16 cellular contexts compared by ENCODE assay signal in the genomic region with DNA sequence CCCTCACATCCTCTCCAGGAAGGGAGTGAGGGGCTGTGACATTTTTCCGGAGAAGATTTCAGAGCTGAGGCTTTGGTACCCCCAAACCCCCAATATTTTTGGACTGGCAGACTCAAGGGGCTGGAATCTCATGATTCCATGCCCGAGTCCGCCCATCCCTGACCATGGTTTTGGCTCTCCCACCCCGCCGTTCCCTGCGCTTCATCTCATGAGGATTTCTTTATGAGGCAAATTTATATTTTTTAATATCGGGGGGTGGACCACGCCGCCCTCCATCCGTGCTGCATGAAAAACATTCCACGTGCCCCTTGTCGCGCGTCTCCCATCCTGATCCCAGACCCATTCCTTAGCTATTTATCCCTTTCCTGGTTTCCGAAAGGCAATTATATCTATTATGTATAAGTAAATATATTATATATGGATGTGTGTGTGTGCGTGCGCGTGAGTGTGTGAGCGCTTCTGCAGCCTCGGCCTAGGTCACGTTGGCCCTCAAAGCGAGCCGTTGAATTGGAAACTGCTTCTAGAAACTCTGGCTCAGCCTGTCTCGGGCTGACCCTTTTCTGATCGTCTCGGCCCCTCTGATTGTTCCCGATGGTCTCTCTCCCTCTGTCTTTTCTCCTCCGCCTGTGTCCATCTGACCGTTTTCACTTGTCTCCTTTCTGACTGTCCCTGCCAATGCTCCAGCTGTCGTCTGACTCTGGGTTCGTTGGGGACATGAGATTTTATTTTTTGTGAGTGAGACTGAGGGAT. TPM values are rescaled to one million over a fixed set of nuclear protein-coding genes. Genes with fewer than 3 reads are reported as not detected.
DNase-seq lines count a peak whose midpoint lies in the region; FAIRE-seq and TF ChIP-seq lines count a peak whose summit lies in the region.
"Had no signal": no experiment of that assay in that cellular context is flagged by ENCODE, and none has a peak within 500 bp of the region (broad histone marks: within the 10 kb centered on the region; RNA-seq: fewer than 3 reads in every experiment).

No MANE protein-coding gene starts in this region.

- no peaks in the 10 kb centered on the region for H3K79me2 ChIP-seq in H1 (ENCODE audit: control insufficient read depth in 1 of 2, insufficient read depth in 2 of 2, low read length in 2 of 2)

- H2AFZ ChIP-seq in H1 (ENCODE audit: low read length), result no peak overlapping the region
- peak overlapping the region; percentile 25 for H2AFZ ChIP-seq in neuronal stem cell (ENCODE audit: low read length)

- no peak for TF ChIP-seq EP300 in H1 (IDR thresholded peaks at IDR 0.05; ENCODE audit: borderline replicate concordance in 1 of 2, low read depth in 2 of 2, low read length in 2 of 2)

- H3K9ac ChIP-seq in H1 (replicated peaks in 1 of 4; ENCODE audit: extremely low read depth in 1 of 4, low read depth in 3 of 4, low read length in 3 of 4) (no peak overlapping the region), neuronal stem cell (ENCODE audit: low read depth, low read length, poor library complexity) (no peak overlapping the region)

- peak overlapping the region; percentile 43 for H3K27ac Mint-ChIP-seq in T-helper 1 cell treated with Interleukin-12 subunit alpha and Interleukin-12 subunit beta and Interleukin-4 antibody, amounts not matched to agents 30 μg/mL and 1 μg/mL, for 36 hours

- peak; percentile 60 for DNase-seq in DMS53 (lab: John Stamatoyannopoulos, UW)
- no peak for DNase-seq in DMS53 treated with DMSO at 0.1 percent for 48 hours (lab: John Stamatoyannopoulos, UW; ENCODE audit: unreplicated experiment)
- no peak for DNase-seq in H1 (ENCODE audit: low read depth in 1 of 2, low spot score in 2 of 2)
- no peak for DNase-seq in neuronal stem cell (ENCODE audit: low spot score)
- DNase-seq in mucosa of gallbladder (ENCODE audit: low spot score), result no peak
- no peak for DNase-seq in T1000 (lab: John Stamatoyannopoulos, UW)
- DNase-seq in inferior parietal cortex (ENCODE audit: extremely low spot score), result no peak
- DNase-seq: hippocampal formation, left colon, NCI-H1417, NCI-H510A treated with DMSO at 0.1 percent for 48 hours, stomach had no signal

- H3K27me3 ChIP-seq in H1 (replicated peaks in 1 of 4; ENCODE audit: control insufficient read depth in 3 of 4, extremely low read depth in 1 of 4, insufficient read depth in 3 of 4, low read length in 3 of 4) (peaks cover 0 to 17% (median 13%) of the 10 kb centered on the region in 4 experiments; a peak in 4 of 7 replicates), neuronal stem cell (ENCODE audit: control insufficient read depth in 3 of 3, insufficient read depth in 3 of 3, low read depth in 1 of 3, low read length in 3 of 3) (peaks cover 0 to 35% (median 0%) of the 10 kb centered on the region in 3 experiments)

- H3K27me3 Mint-ChIP-seq in T-helper 1 cell treated with Interleukin-12 subunit alpha and Interleukin-12 subunit beta and Interleukin-4 antibody, amounts not matched to agents 30 μg/mL and 1 μg/mL, for 36 hours (ENCODE audit: low read depth), result peaks cover 61% of the 10 kb centered on the region

- H3K4me3 ChIP-seq in H1 (ENCODE audit: extremely low read depth in 1 of 4, insufficient read depth in 2 of 4, low read depth in 3 of 4, low read length in 4 of 4) (no peak overlapping the region), neuronal stem cell (ENCODE audit: low read length in 2 of 2) (no peak overlapping the region)
- H3K4me3 ChIP-seq: stomach had no signal

- H2BK120ac ChIP-seq in H1 (replicated peaks; ENCODE audit: low read depth, low read length) (no peak overlapping the region), neuronal stem cell (ENCODE audit: low read depth, low read length) (peak overlapping the region; percentile 39)

- H3K9me3 ChIP-seq in H1 (ENCODE audit: insufficient read depth in 2 of 2, low read depth in 1 of 2, low read length in 1 of 2) (no peaks in the 10 kb centered on the region), neuronal stem cell (replicated peaks in 1 of 2; ENCODE audit: control insufficient read depth in 2 of 2, insufficient read depth in 1 of 2, low read depth in 1 of 2, low read length in 2 of 2) (no peaks in the 10 kb centered on the region)
- H3K9me3 ChIP-seq: stomach had no signal

- H2BK20ac ChIP-seq in H1 (ENCODE audit: low read length), result no peak overlapping the region

- POLR2A ChIA-PET in H1 (lab: Charles Lee; ENCODE audit: partially characterized antibody), result interaction anchor here (0.7 to 2.5 kb wide), 6 partner anchors 11 to 1639 kb away, joined by 3 to 6 read pairs (median 4); partner anchors contain the start of gene ZC3H4

- 90% methylated on average over 31 of the region's 31 CpGs; no CpG with 5 or more reads in 1 of the 2 experiments for WGBS in H1 (ENCODE audit: extremely low coverage in 1 of 2, insufficient coverage in 1 of 2, insufficient read length in 1 of 2, insufficient replicate concordance in 2 of 2, low coverage in 1 of 2, low lambda C conversion rate in 2 of 2, missing lambda C conversion rate in 1 of 2), 2 experiments
- 100% methylated on average over 3 of the region's 31 CpGs; no CpG with 5 or more reads in 1 of the 2 donors for WGBS in neuronal stem cell (ENCODE audit: extremely low coverage in 2 of 2, insufficient read length in 2 of 2, insufficient replicate concordance in 1 of 2), 2 donors

- H3K36me3 ChIP-seq in H1 (ENCODE audit: control insufficient read depth in 2 of 4, insufficient read depth in 4 of 4, low read length in 3 of 4) (no peaks in the 10 kb centered on the region), neuronal stem cell (replicated peaks in 1 of 2; ENCODE audit: control insufficient read depth in 2 of 2, insufficient read depth in 2 of 2, low read length in 2 of 2) (no peaks in the 10 kb centered on the region)

- H3K56ac ChIP-seq in H1 (replicated peaks; ENCODE audit: insufficient read length, low read depth, low read length), result no peak overlapping the region

- H4K8ac ChIP-seq in H1 (ENCODE audit: extremely low read depth, insufficient read depth, low read length) (no peak overlapping the region; the same call in 1 of the 2 replicates), neuronal stem cell (ENCODE audit: low read depth, low read length) (no peak overlapping the region)

- TF ChIP-seq POLR2A in H1 (IDR thresholded peaks at IDR 0.05; ENCODE audit: control extremely low read depth in 1 of 2, low read depth in 2 of 2, low read length in 2 of 2), result no peak

- H4K20me1 ChIP-seq in H1 (replicated peaks in 1 of 2; ENCODE audit: control insufficient read depth in 1 of 2, insufficient read depth in 2 of 2, low read length in 2 of 2), result no peaks in the 10 kb centered on the region

- H2BK15ac ChIP-seq in H1 (ENCODE audit: low read length) (no peak overlapping the region), neuronal stem cell (ENCODE audit: low read length) (peak overlapping the region; percentile 14)

- H2BK5ac ChIP-seq in H1 (ENCODE audit: low read depth, low read length) (no peak overlapping the region), neuronal stem cell (ENCODE audit: low read length) (peak overlapping the region; percentile 19)

- peaks cover 13% of the 10 kb centered on the region for H3K23me2 ChIP-seq in H1 (ENCODE audit: low read depth, low read length)

- no peak overlapping the region for H3K27ac ChIP-seq in H1 (ENCODE audit: low read depth, low read length)
- H3K27ac ChIP-seq in neuronal stem cell (replicated peaks; ENCODE audit: low read length), result no peak overlapping the region
- H3K27ac ChIP-seq: 22Rv1, stomach had no signal

- H3K4me1 Mint-ChIP-seq in T-helper 1 cell treated with Interleukin-12 subunit alpha and Interleukin-12 subunit beta and Interleukin-4 antibody, amounts not matched to agents 30 μg/mL and 1 μg/mL, for 36 hours (ENCODE audit: low read depth), result peaks cover 30% of the 10 kb centered on the region

- CTCF ChIA-PET in H1 (lab: Charles Lee; ENCODE audit: partially characterized antibody), result interaction anchor here (1.0 to 32.9 kb wide), 7 partner anchors 11 to 41 kb away, joined by 3 to 760 read pairs (median 4); partner anchors contain the start of gene ERCC1

- H2AK5ac ChIP-seq in H1 (ENCODE audit: low read depth, low read length) (peak overlapping the region; percentile 45; the same call in 1 of the 2 replicates), neuronal stem cell (ENCODE audit: low read depth, low read length) (peak overlapping the region; percentile 37)

- H3K4me2 ChIP-seq in H1 (ENCODE audit: insufficient read depth in 1 of 2, low read depth in 2 of 2, low read length in 2 of 2) (no peak overlapping the region), neuronal stem cell (ENCODE audit: insufficient read depth, low read length, poor library complexity, severe bottlenecking) (no peak overlapping the region)

- H3K4ac ChIP-seq in H1 (replicated peaks; ENCODE audit: insufficient read length, low read depth, low read length), result no peak overlapping the region
- no peak overlapping the region for H3K4ac ChIP-seq in neuronal stem cell (ENCODE audit: low read length)

- H3K36me3 Mint-ChIP-seq in T-helper 1 cell treated with Interleukin-12 subunit alpha and Interleukin-12 subunit beta and Interleukin-4 antibody, amounts not matched to agents 30 μg/mL and 1 μg/mL, for 36 hours (ENCODE audit: low read depth), result peaks cover 2% of the 10 kb centered on the region

- TF ChIP-seq CTCF in H1 (IDR thresholded peaks at IDR 0.05; ENCODE audit: control extremely low read depth in 1 of 3, insufficient read depth in 1 of 3, low read depth in 1 of 3, low read length in 3 of 3), result no peak

- no peak overlapping the region for H4K91ac ChIP-seq in H1 (replicated peaks; ENCODE audit: insufficient read length, low read length)
- H4K91ac ChIP-seq in neuronal stem cell (ENCODE audit: low read depth, low read length, poor library complexity), result no peak overlapping the region

- no peak overlapping the region for H3K18ac ChIP-seq in H1 (ENCODE audit: extremely low read depth, low read length)
- H3K18ac ChIP-seq in neuronal stem cell (ENCODE audit: low read length), result no peak overlapping the region

- no peak for FAIRE-seq in H1 (lab: Jason Lieb, UNC)
- FAIRE-seq: GM19239, RCC 7860 had no signal

- no peaks in the 10 kb centered on the region for H3K9me3 Mint-ChIP-seq in T-helper 1 cell treated with Interleukin-12 subunit alpha and Interleukin-12 subunit beta and Interleukin-4 antibody, amounts not matched to agents 30 μg/mL and 1 μg/mL, for 36 hours

- H3K14ac ChIP-seq in H1 (ENCODE audit: insufficient read length) (no peak overlapping the region), neuronal stem cell (ENCODE audit: low read length) (no peak overlapping the region)

- no peak overlapping the region for H4K5ac ChIP-seq in H1 (ENCODE audit: insufficient read length, low read depth, low read length)

- H2BK12ac ChIP-seq in H1 (ENCODE audit: low read depth, low read length) (no peak overlapping the region), neuronal stem cell (ENCODE audit: low read length) (no peak overlapping the region)

- H3K4me1 ChIP-seq in H1 (replicated peaks in 1 of 4; ENCODE audit: control insufficient read depth in 3 of 4, insufficient read depth in 4 of 4, low read length in 3 of 4), result peaks cover 5 to 14% (median 12%) of the 10 kb centered on the region in 4 experiments
- H3K4me1 ChIP-seq in neuronal stem cell (ENCODE audit: control insufficient read depth in 2 of 2, insufficient read depth in 1 of 2, low read depth in 1 of 2, low read length in 2 of 2), result peaks cover 14 to 15% of the 10 kb centered on the region in 2 donors

- no peak for TF ChIP-seq RAD21 in H1 (IDR thresholded peaks at IDR 0.05 in 1 of 2, conservative IDR thresholded peaks at IDR 0.05 in 1 of 2; ENCODE audit: low read depth in 2 of 2, low read length in 2 of 2)

- H3K79me1 ChIP-seq in H1 (ENCODE audit: low read depth, low read length) (no peaks in the 10 kb centered on the region), neuronal stem cell (ENCODE audit: low read depth, low read length) (no peaks in the 10 kb centered on the region)

- no peak overlapping the region for H3K4me3 Mint-ChIP-seq in T-helper 1 cell treated with Interleukin-12 subunit alpha and Interleukin-12 subunit beta and Interleukin-4 antibody, amounts not matched to agents 30 μg/mL and 1 μg/mL, for 36 hours

- no peak overlapping the region for H3K23ac ChIP-seq in H1 (ENCODE audit: insufficient read length)
- no peak overlapping the region for H3K23ac ChIP-seq in neuronal stem cell (ENCODE audit: low read depth, low read length, poor library complexity)

RNA-seq across cellular contexts. Expression of gene FOSB, which starts 6.6 kb away (rescaled TPM):
- total RNA-seq in H1 (2021; fragmentation: NEBNext Ultra II Directional; extraction: Animal tissue kit (Norgen Biotek cat#: 25700)), result 1.3 and 2.7 TPM in 2 replicates
- polyA plus RNA-seq in H1 (2011; rRNA removed), result 0.44 and 1.2 TPM in 2 replicates
- polyA plus RNA-seq in H1 (2011; cell fraction: cytosol; rRNA removed), result 0.32 TPM
- 5.2 TPM for polyA plus RNA-seq in H1 (2011; cell fraction: nucleus; rRNA removed)
- polyA plus RNA-seq in H1 (2012, experiment 1 of 2), result 1.1 to 4.3 TPM (median 2.6 TPM) in 4 replicates
- 2.4 TPM for polyA plus RNA-seq in H1 (2012, experiment 2 of 2)
- polyA plus RNA-seq in H1 (2013, experiment 1 of 2), result 0.85 TPM
- 0.79 TPM for polyA plus RNA-seq in H1 (2013, experiment 2 of 2)
- 2.8 and 6.9 TPM in 2 replicates for polyA minus RNA-seq in H1 (2011; rRNA and poly(A)+ RNA removed)
- 1.5 TPM for polyA minus RNA-seq in H1 (2011; cell fraction: cytosol; rRNA and poly(A)+ RNA removed)
- polyA minus RNA-seq in H1 (2011; cell fraction: nucleus; rRNA and poly(A)+ RNA removed), result 39.4 TPM
- polyA plus RNA-seq in neuronal stem cell (2013, experiment 1 of 2), result 8.5 TPM
- 8.7 TPM for polyA plus RNA-seq in neuronal stem cell (2013, experiment 2 of 2)
- total RNA-seq in mucosa of gallbladder, result 7.2 TPM

RNA-seq across cellular contexts. Expression of gene RTN2, which starts 22.5 kb away (rescaled TPM):
- total RNA-seq in H1 (2021; fragmentation: NEBNext Ultra II Directional; extraction: Animal tissue kit (Norgen Biotek cat#: 25700)), result 21.1 and 21.6 TPM in 2 replicates
- polyA plus RNA-seq in H1 (2011; rRNA removed), result 21.0 and 33.5 TPM in 2 replicates
- polyA plus RNA-seq in H1 (2011; cell fraction: cytosol; rRNA removed), result 19.9 TPM
- polyA plus RNA-seq in H1 (2011; cell fraction: nucleus; rRNA removed), result 19.7 TPM
- polyA plus RNA-seq in H1 (2012, experiment 1 of 2), result 19.1 to 26.5 TPM (median 23.9 TPM) in 4 replicates
- polyA plus RNA-seq in H1 (2012, experiment 2 of 2), result 24.8 TPM
- 32.6 TPM for polyA plus RNA-seq in H1 (2013, experiment 1 of 2)
- 36.9 TPM for polyA plus RNA-seq in H1 (2013, experiment 2 of 2)
- polyA minus RNA-seq in H1 (2011; rRNA and poly(A)+ RNA removed), result 9.5 and 14.4 TPM in 2 replicates
- 8.3 TPM for polyA minus RNA-seq in H1 (2011; cell fraction: cytosol; rRNA and poly(A)+ RNA removed)
- 9.9 TPM for polyA minus RNA-seq in H1 (2011; cell fraction: nucleus; rRNA and poly(A)+ RNA removed)
- polyA plus RNA-seq in neuronal stem cell (2013, experiment 1 of 2), result 9.5 TPM
- polyA plus RNA-seq in neuronal stem cell (2013, experiment 2 of 2), result 10.0 TPM
- total RNA-seq in mucosa of gallbladder, result 10.7 TPM

RNA-seq across cellular contexts. Expression of gene PPM1N, which starts 23.9 kb away (rescaled TPM):
- total RNA-seq in H1 (2021; fragmentation: NEBNext Ultra II Directional; extraction: Animal tissue kit (Norgen Biotek cat#: 25700)), result 11.0 and 12.2 TPM in 2 replicates
- 14.4 and 17.5 TPM in 2 replicates for polyA plus RNA-seq in H1 (2011; rRNA removed)
- polyA plus RNA-seq in H1 (2011; cell fraction: cytosol; rRNA removed), result 20.7 TPM
- polyA plus RNA-seq in H1 (2011; cell fraction: nucleus; rRNA removed), result 17.1 TPM
- 12.0 to 16.7 TPM (median 14.4 TPM) in 4 replicates for polyA plus RNA-seq in H1 (2012, experiment 1 of 2)
- 13.0 TPM for polyA plus RNA-seq in H1 (2012, experiment 2 of 2)
- polyA plus RNA-seq in H1 (2013, experiment 1 of 2), result 35.8 TPM
- 34.9 TPM for polyA plus RNA-seq in H1 (2013, experiment 2 of 2)
- 2.3 and 4.2 TPM in 2 replicates for polyA minus RNA-seq in H1 (2011; rRNA and poly(A)+ RNA removed)
- polyA minus RNA-seq in H1 (2011; cell fraction: cytosol; rRNA and poly(A)+ RNA removed), result 4.3 TPM
- 5.6 TPM for polyA minus RNA-seq in H1 (2011; cell fraction: nucleus; rRNA and poly(A)+ RNA removed)
- polyA plus RNA-seq in neuronal stem cell (2013, experiment 1 of 2), result 1.3 TPM
- polyA plus RNA-seq in neuronal stem cell (2013, experiment 2 of 2), result 1.2 TPM
- total RNA-seq in mucosa of gallbladder, result 2.2 TPM

RNA-seq across cellular contexts. Expression of gene VASP, which starts 32.9 kb away (rescaled TPM):
- total RNA-seq in H1 (2021; fragmentation: NEBNext Ultra II Directional; extraction: Animal tissue kit (Norgen Biotek cat#: 25700)), result 135 and 138 TPM in 2 replicates
- 89.7 and 163 TPM in 2 replicates for polyA plus RNA-seq in H1 (2011; rRNA removed)
- polyA plus RNA-seq in H1 (2011; cell fraction: cytosol; rRNA removed), result 92.0 TPM
- 116 TPM for polyA plus RNA-seq in H1 (2011; cell fraction: nucleus; rRNA removed)
- 79.3 to 101 TPM (median 84.8 TPM) in 4 replicates for polyA plus RNA-seq in H1 (2012, experiment 1 of 2)
- 110 TPM for polyA plus RNA-seq in H1 (2012, experiment 2 of 2)
- 108 TPM for polyA plus RNA-seq in H1 (2013, experiment 1 of 2)
- 104 TPM for polyA plus RNA-seq in H1 (2013, experiment 2 of 2)
- 46.1 and 52.4 TPM in 2 replicates for polyA minus RNA-seq in H1 (2011; rRNA and poly(A)+ RNA removed)
- polyA minus RNA-seq in H1 (2011; cell fraction: cytosol; rRNA and poly(A)+ RNA removed), result 83.1 TPM
- 102 TPM for polyA minus RNA-seq in H1 (2011; cell fraction: nucleus; rRNA and poly(A)+ RNA removed)
- 61.7 TPM for polyA plus RNA-seq in neuronal stem cell (2013, experiment 1 of 2)
- 63.2 TPM for polyA plus RNA-seq in neuronal stem cell (2013, experiment 2 of 2)
- 137 TPM for total RNA-seq in mucosa of gallbladder

RNA-seq across cellular contexts. Expression of gene ERCC1, which starts 50.6 kb away (rescaled TPM):
- 44.7 and 46.4 TPM in 2 replicates for total RNA-seq in H1 (2021; fragmentation: NEBNext Ultra II Directional; extraction: Animal tissue kit (Norgen Biotek cat#: 25700))
- polyA plus RNA-seq in H1 (2011; rRNA removed), result 94.2 and 112 TPM in 2 replicates
- polyA plus RNA-seq in H1 (2011; cell fraction: cytosol; rRNA removed), result 73.6 TPM
- polyA plus RNA-seq in H1 (2011; cell fraction: nucleus; rRNA removed), result 104 TPM
- polyA plus RNA-seq in H1 (2012, experiment 1 of 2), result 44.6 to 60.9 TPM (median 54.2 TPM) in 4 replicates
- 246 TPM for polyA plus RNA-seq in H1 (2012, experiment 2 of 2)
- polyA plus RNA-seq in H1 (2013, experiment 1 of 2), result 51.0 TPM
- polyA plus RNA-seq in H1 (2013, experiment 2 of 2), result 52.4 TPM
- 32.3 and 35.8 TPM in 2 replicates for polyA minus RNA-seq in H1 (2011; rRNA and poly(A)+ RNA removed)
- 33.8 TPM for polyA minus RNA-seq in H1 (2011; cell fraction: cytosol; rRNA and poly(A)+ RNA removed)
- polyA minus RNA-seq in H1 (2011; cell fraction: nucleus; rRNA and poly(A)+ RNA removed), result 31.2 TPM
- polyA plus RNA-seq in neuronal stem cell (2013, experiment 1 of 2), result 90.0 TPM
- polyA plus RNA-seq in neuronal stem cell (2013, experiment 2 of 2), result 87.6 TPM
- total RNA-seq in mucosa of gallbladder, result 57.0 TPM
